12 cellular contexts compared by ENCODE assay signal in genomic region chr10:6336013-6336412, GRCh38.
DNase-seq lines count a peak whose midpoint lies in the region; ATAC-seq and TF ChIP-seq lines count a peak whose summit lies in the region.
"Had no signal": no experiment of that assay in that cellular context is flagged by ENCODE, and none has a peak within 500 bp of the region (broad histone marks: within the 10 kb centered on the region; RNA-seq: fewer than 3 reads in every experiment).

No MANE protein-coding gene starts in this region.

- H3K4me1 Mint-ChIP-seq in activated CD8-positive, alpha-beta memory T cell treated with anti-CD3 and anti-CD28 coated beads, Interleukin-2, amount 10 ng/mL, durations not matched to agents 7 days and 5 days = no peaks in the 10 kb centered on the region
- H3K4me1 Mint-ChIP-seq in neural crest cell = no peaks in the 10 kb centered on the region
- H3K4me1 Mint-ChIP-seq in activated naive CD4-positive, alpha-beta T cell treated with anti-CD3 and anti-CD28 coated beads, Interleukin-2, amount 10 ng/mL, durations not matched to agents 7 days and 5 days = peaks cover 4% of the 10 kb centered on the region
- H3K4me1 Mint-ChIP-seq: CD8-positive, alpha-beta memory T cell had no signal

- H3K27me3 Mint-ChIP-seq in activated CD8-positive, alpha-beta memory T cell treated with anti-CD3 and anti-CD28 coated beads, Interleukin-2, amount 10 ng/mL, durations not matched to agents 7 days and 5 days = no peaks in the 10 kb centered on the region
- peaks cover 2% of the 10 kb centered on the region for H3K27me3 Mint-ChIP-seq in neural crest cell (ENCODE audit: low read depth)
- H3K27me3 Mint-ChIP-seq in activated naive CD4-positive, alpha-beta T cell treated with anti-CD3 and anti-CD28 coated beads, Interleukin-2, amount 10 ng/mL, durations not matched to agents 7 days and 5 days = peaks cover 11% of the 10 kb centered on the region

- H3K9me3 Mint-ChIP-seq in activated CD8-positive, alpha-beta memory T cell treated with anti-CD3 and anti-CD28 coated beads, Interleukin-2, amount 10 ng/mL, durations not matched to agents 7 days and 5 days (ENCODE audit: low read depth) = peaks cover 8% of the 10 kb centered on the region
- no peaks in the 10 kb centered on the region for H3K9me3 Mint-ChIP-seq in neural crest cell
- H3K9me3 Mint-ChIP-seq in activated naive CD4-positive, alpha-beta T cell treated with anti-CD3 and anti-CD28 coated beads, Interleukin-2, amount 10 ng/mL, durations not matched to agents 7 days and 5 days = peaks cover 18% of the 10 kb centered on the region

- TF ChIP-seq CTCF in neural crest cell (conservative IDR thresholded peaks at IDR 0.05) = no peak

- ATAC-seq in activated CD8-positive, alpha-beta memory T cell treated with anti-CD3 and anti-CD28 coated beads, Interleukin-2, amount 10 ng/mL, durations not matched to agents 7 days and 5 days = no peak
- ATAC-seq: HCT116 had no signal

- H3K27ac Mint-ChIP-seq in activated CD8-positive, alpha-beta memory T cell treated with anti-CD3 and anti-CD28 coated beads, Interleukin-2, amount 10 ng/mL, durations not matched to agents 7 days and 5 days = no peak overlapping the region
- peak overlapping the region; percentile 25 for H3K27ac Mint-ChIP-seq in neural crest cell (ENCODE audit: unreplicated experiment)
- H3K27ac Mint-ChIP-seq in activated naive CD4-positive, alpha-beta T cell treated with anti-CD3 and anti-CD28 coated beads, Interleukin-2, amount 10 ng/mL, durations not matched to agents 7 days and 5 days = no peak overlapping the region

- peak; percentile 7 for DNase-seq in activated CD8-positive, alpha-beta memory T cell treated with anti-CD3 and anti-CD28 coated beads, Interleukin-2, amount 10 ng/mL, durations not matched to agents 7 days and 5 days
- DNase-seq in activated CD8-positive, alpha-beta memory T cell treated with anti-CD3 and anti-CD28 coated beads for 24 hours = no peak
- DNase-seq in globus pallidus (ENCODE audit: low spot score) = peak; percentile 50
- no peak for DNase-seq in neural crest cell (ENCODE audit: low read depth, low spot score)
- no peak for DNase-seq in activated gamma-delta T cell treated with Interleukin-2 at 50 U/mL for 16 hours
- no peak for DNase-seq in activated naive CD4-positive, alpha-beta T cell treated with anti-CD3 and anti-CD28 coated beads, Interleukin-2, amount 10 ng/mL, durations not matched to agents 7 days and 5 days
- no peak for DNase-seq in SKM-1 treated with dmso at 0.1 percent for 144 hours (lab: John Stamatoyannopoulos, UW; ENCODE audit: unreplicated experiment)
- no peak for DNase-seq in DMS 273 (lab: John Stamatoyannopoulos, UW; ENCODE audit: unreplicated experiment)
- DNase-seq: Caco-2; CD8-positive, alpha-beta memory T cell; DMS53 had no signal

- H3K4me3 Mint-ChIP-seq in activated CD8-positive, alpha-beta memory T cell treated with anti-CD3 and anti-CD28 coated beads, Interleukin-2, amount 10 ng/mL, durations not matched to agents 7 days and 5 days = no peak overlapping the region
- H3K4me3 Mint-ChIP-seq in neural crest cell = no peak overlapping the region
- no peak overlapping the region for H3K4me3 Mint-ChIP-seq in activated naive CD4-positive, alpha-beta T cell treated with anti-CD3 and anti-CD28 coated beads, Interleukin-2, amount 10 ng/mL, durations not matched to agents 7 days and 5 days
- H3K4me3 Mint-ChIP-seq: CD8-positive, alpha-beta memory T cell had no signal

- peaks cover 23% of the 10 kb centered on the region for H3K36me3 Mint-ChIP-seq in activated CD8-positive, alpha-beta memory T cell treated with anti-CD3 and anti-CD28 coated beads, Interleukin-2, amount 10 ng/mL, durations not matched to agents 7 days and 5 days
- H3K36me3 Mint-ChIP-seq in neural crest cell (ENCODE audit: low read depth) = no peaks in the 10 kb centered on the region
- peaks cover 8% of the 10 kb centered on the region for H3K36me3 Mint-ChIP-seq in activated naive CD4-positive, alpha-beta T cell treated with anti-CD3 and anti-CD28 coated beads, Interleukin-2, amount 10 ng/mL, durations not matched to agents 7 days and 5 days

- CTCF ChIA-PET in activated CD8-positive, alpha-beta memory T cell treated with anti-CD3 and anti-CD28 coated beads, Interleukin-2, amount 10 ng/mL, durations not matched to agents 7 days and 5 days (lab: Charles Lee) = interaction anchor here (0.7 to 1.2 kb wide), 2 partner anchors 53 to 133 kb away, joined by 3 read pairs; partner anchors contain the start of gene PFKFB3
- CTCF ChIA-PET in activated naive CD4-positive, alpha-beta T cell treated with anti-CD3 and anti-CD28 coated beads, Interleukin-2, amount 10 ng/mL, durations not matched to agents 7 days and 5 days (lab: Charles Lee) = no interaction called here

Comparison
In these comparisons a context has a peak if more than half of its experiments do, and no peak if none do; other contexts are left out.
1. DNase-seq: peak in activated CD8-positive, alpha-beta memory T cell treated with anti-CD3 and anti-CD28 coated beads, Interleukin-2, amount 10 ng/mL, durations not matched to agents 7 days and 5 days (single experiment) and globus pallidus (single experiment); none in activated CD8-positive, alpha-beta memory T cell treated with anti-CD3 and anti-CD28 coated beads for 24 hours (single experiment), neural crest cell (single experiment), activated gamma-delta T cell treated with Interleukin-2 at 50 U/mL for 16 hours (single experiment), activated naive CD4-positive, alpha-beta T cell treated with anti-CD3 and anti-CD28 coated beads, Interleukin-2, amount 10 ng/mL, durations not matched to agents 7 days and 5 days (single experiment), SKM-1 treated with dmso at 0.1 percent for 144 hours (single experiment) and DMS 273 (single experiment).